ENCODE assay signal across 24 cellular contexts in the genomic region with DNA sequence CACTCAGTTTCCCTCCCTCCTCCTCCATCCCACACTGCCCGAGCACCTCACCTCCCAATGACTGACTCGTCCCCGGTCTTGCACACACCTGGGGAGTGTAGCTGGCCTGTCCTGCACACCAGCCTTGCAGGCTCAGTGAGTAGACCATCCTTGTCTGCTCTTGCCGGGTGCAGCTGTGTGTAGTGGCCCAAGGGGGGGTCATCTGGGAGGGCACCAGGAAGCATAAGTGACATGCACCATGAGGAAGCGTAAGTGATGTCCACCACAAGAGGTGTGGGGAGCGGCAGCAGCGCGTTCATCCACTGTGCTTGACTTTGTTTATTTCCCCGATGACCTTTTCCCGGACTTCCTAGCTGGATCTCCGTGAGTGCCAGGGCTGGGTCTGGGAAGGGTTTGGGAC.
"Had no signal": no experiment of that assay in that cellular context is flagged by ENCODE, and none has a peak within 500 bp of the region (broad histone marks: within the 10 kb centered on the region; RNA-seq: fewer than 3 reads in every experiment).

No MANE protein-coding gene starts in this region.

- H3K79me2 ChIP-seq: hepatocyte had no signal

- H3K27ac Mint-ChIP-seq: dendritic cell treated with granulocyte-macrophage colony-stimulating factor and Interleukin-4, amounts not matched to agents 40 ng/mL and 50 ng/mL, for 4 days; memory B cell; natural killer cell treated with Interleukin-12 subunit alpha and Interleukin-12 subunit beta and Interleukin-15 and Interleukin-18, amount 100 ng/mL, for 72 hours had no signal

- H3K4me3 Mint-ChIP-seq: dendritic cell treated with granulocyte-macrophage colony-stimulating factor and Interleukin-4, amounts not matched to agents 40 ng/mL and 50 ng/mL, for 4 days; endodermal cell; memory B cell; naive B cell; natural killer cell treated with Interleukin-12 subunit alpha and Interleukin-12 subunit beta and Interleukin-15 and Interleukin-18, amount 100 ng/mL, for 72 hours; neural crest cell; stimulated activated naive CD8-positive, alpha-beta T cell treated with anti-CD3 and anti-CD28 coated beads, Interleukin-15, amount 100 ng/mL, for 72 hours had no signal

- H3K4me2 ChIP-seq: hepatocyte had no signal

- H3K27ac ChIP-seq: colonic mucosa, epithelial cell of prostate, esophagus muscularis mucosa, foreskin keratinocyte, gastroesophageal sphincter, heart left ventricle, hepatocyte, prostate gland, right atrium auricular region, sigmoid colon, suprapubic skin had no signal

- H3K9me3 ChIP-seq: colonic mucosa, esophagus muscularis mucosa, gastroesophageal sphincter, heart left ventricle, prostate gland, right atrium auricular region, sigmoid colon, suprapubic skin had no signal

- H2AFZ ChIP-seq: hepatocyte had no signal

- H3K27me3 Mint-ChIP-seq: dendritic cell treated with granulocyte-macrophage colony-stimulating factor and Interleukin-4, amounts not matched to agents 40 ng/mL and 50 ng/mL, for 4 days; memory B cell; naive B cell; natural killer cell treated with Interleukin-12 subunit alpha and Interleukin-12 subunit beta and Interleukin-15 and Interleukin-18, amount 100 ng/mL, for 72 hours; stimulated activated naive CD8-positive, alpha-beta T cell treated with anti-CD3 and anti-CD28 coated beads, Interleukin-15, amount 100 ng/mL, for 72 hours had no signal

- H3K9me3 Mint-ChIP-seq: dendritic cell treated with granulocyte-macrophage colony-stimulating factor and Interleukin-4, amounts not matched to agents 40 ng/mL and 50 ng/mL, for 4 days; endodermal cell; natural killer cell treated with Interleukin-12 subunit alpha and Interleukin-12 subunit beta and Interleukin-15 and Interleukin-18, amount 100 ng/mL, for 72 hours had no signal

- H3K4me3 ChIP-seq: colonic mucosa, esophagus muscularis mucosa, gastroesophageal sphincter, heart left ventricle, hepatocyte, lung, prostate gland, right atrium auricular region, sigmoid colon, suprapubic skin had no signal

- H3K36me3 ChIP-seq: colonic mucosa had no signal

- H3K27me3 ChIP-seq: colonic mucosa, esophagus muscularis mucosa, foreskin keratinocyte, gastroesophageal sphincter, heart left ventricle, hepatocyte, right atrium auricular region, sigmoid colon, suprapubic skin had no signal

- H3K4me1 Mint-ChIP-seq: endodermal cell; neural crest cell; stimulated activated naive CD8-positive, alpha-beta T cell treated with anti-CD3 and anti-CD28 coated beads, Interleukin-15, amount 100 ng/mL, for 72 hours had no signal

- ATAC-seq: foreskin keratinocyte; gastroesophageal sphincter; heart left ventricle; left lobe of liver; natural killer cell treated with Interleukin-12 subunit alpha and Interleukin-12 subunit beta and Interleukin-15 and Interleukin-18, amount 100 ng/mL, for 72 hours; stimulated activated naive CD8-positive, alpha-beta T cell treated with anti-CD3 and anti-CD28 coated beads, Interleukin-15, amount 100 ng/mL, for 72 hours had no signal

- DNase-seq: colonic mucosa; effector CD8-positive, alpha-beta T cell; endodermal cell; foreskin keratinocyte; heart left ventricle; kidney; naive B cell; sigmoid colon; stimulated activated naive CD4-positive, alpha-beta T cell; stimulated activated naive CD8-positive, alpha-beta T cell treated with anti-CD3 and anti-CD28 coated beads, Interleukin-15, amount 100 ng/mL, for 72 hours; trophoblast cell had no signal

- H3K4me1 ChIP-seq: colonic mucosa, foreskin keratinocyte, prostate gland, right atrium auricular region had no signal
